11 cellular contexts compared by ENCODE assay signal in the genomic region with DNA sequence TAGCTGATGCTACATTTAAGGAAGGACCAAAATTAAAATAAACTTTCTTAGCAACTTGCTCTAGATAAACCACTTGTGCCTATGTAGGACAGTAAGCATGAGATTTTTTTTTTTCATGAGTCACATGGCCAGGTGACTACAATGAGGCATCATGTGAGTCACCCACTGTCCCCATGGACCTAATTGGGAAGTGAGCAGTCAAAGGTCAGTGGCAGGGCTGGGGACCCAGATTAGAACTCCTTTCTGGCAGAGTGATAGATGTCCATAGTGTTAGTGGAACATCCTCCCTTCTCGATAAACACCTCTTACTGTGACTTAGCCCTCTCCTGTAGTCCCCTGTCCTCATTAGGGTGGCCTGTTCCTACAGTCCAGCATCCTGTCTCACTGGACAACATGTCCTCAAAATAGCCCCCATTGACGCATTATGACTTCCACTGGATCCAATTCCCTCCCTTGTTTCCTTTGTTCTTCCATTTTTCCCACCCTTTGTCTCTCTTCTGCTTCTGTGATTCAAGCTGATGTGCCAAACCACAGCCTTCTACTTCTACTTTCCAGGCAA. TPM values are rescaled to one million over a fixed set of nuclear protein-coding genes. Genes with fewer than 3 reads are reported as not detected.
A peak's percentile ranks its signal among the peaks of the same experiment; 100 is the strongest.
DNase-seq lines count a peak whose midpoint lies in the region; ATAC-seq, FAIRE-seq and TF ChIP-seq lines count a peak whose summit lies in the region.
"Had no signal": no experiment of that assay in that cellular context is flagged by ENCODE, and none has a peak within 500 bp of the region (broad histone marks: within the 10 kb centered on the region; RNA-seq: fewer than 3 reads in every experiment).

No MANE protein-coding gene starts in this region.

- peak overlapping the region in 4 of 10 donors; percentile 9 to 36 (median 25) for H3K27ac ChIP-seq in heart right ventricle

- H3K4me3 Mint-ChIP-seq in mesothelial cell of epicardium: no peak overlapping the region
- H3K4me3 Mint-ChIP-seq: activated T-cell treated with anti-CD3 and anti-CD28 coated beads, Interleukin-2, amount 50 U/mL, for 72 hours had no signal

- H3K4me1 ChIP-seq in heart right ventricle: peaks cover 0 to 46% (median 6%) of the 10 kb centered on the region in 9 donors

- 59 to 69% methylated on average over 2 of the region's 2 CpGs for WGBS in heart right ventricle, 2 donors

- H3K4me3 ChIP-seq in heart right ventricle (no peak overlapping the region), astrocyte of the spinal cord (ENCODE audit: low read depth, low read length) (no peak overlapping the region)

- H3K4me1 Mint-ChIP-seq in mesothelial cell of epicardium: no peaks in the 10 kb centered on the region

- peak in 6 of 8 donors; percentile 53 to 82 (median 70) for ATAC-seq in heart right ventricle
- no peak for ATAC-seq in Right ventricle myocardium superior (ENCODE audit: poor library complexity)
- peak; percentile 17 for ATAC-seq in left lobe of liver

- no peak for TF ChIP-seq CTCF in heart right ventricle (IDR thresholded peaks at IDR 0.05)
- no peak for TF ChIP-seq CTCF in astrocyte of the spinal cord (IDR thresholded peaks at IDR 0.05; ENCODE audit: low read depth, low read length)
- no peak for TF ChIP-seq CTCF in mesothelial cell of epicardium (IDR thresholded peaks at IDR 0.05; ENCODE audit: unreplicated experiment)

- H3K27ac Mint-ChIP-seq in mesothelial cell of epicardium: no peak overlapping the region
- H3K27ac Mint-ChIP-seq: activated T-cell treated with anti-CD3 and anti-CD28 coated beads, Interleukin-2, amount 50 U/mL, for 72 hours had no signal

- H3K27me3 ChIP-seq in heart right ventricle: no peaks in the 10 kb centered on the region

- intact Hi-C loops in heart right ventricle (cut with DNase I): no loop called here
- intact Hi-C loops in Right ventricle myocardium superior (cut with DNase I): no loop called here

- peaks cover 0 to 3% (median 0%) of the 10 kb centered on the region in 11 donors for H3K9me3 ChIP-seq in heart right ventricle

- DNase-seq in heart right ventricle (no peak), Right ventricle myocardium superior (no peak), astrocyte of the spinal cord (ENCODE audit: low read depth, low spot score) (peak; percentile 85), left lobe of liver (ENCODE audit: low spot score) (no peak), GM03348 (ENCODE audit: low spot score) (no peak), mesothelial cell of epicardium (ENCODE audit: low spot score in 2 of 2, unreplicated experiment in 2 of 2) (no peak), NCI-H187 (lab: John Stamatoyannopoulos, UW) (no peak), frontal cortex (ENCODE audit: low spot score in 2 of 2) (no peak)
- DNase-seq: activated T-cell treated with anti-CD3 and anti-CD28 coated beads, Interleukin-2, amount 50 U/mL, for 72 hours; NCI-H2227 treated with DMSO at 0.1 percent for 48 hours had no signal

- in situ Hi-C loops in astrocyte of the spinal cord (cut with HindIII; ENCODE audit: low sequenced_read_pairs): no loop called here

- no peaks in the 10 kb centered on the region for H3K36me3 ChIP-seq in heart right ventricle

- no peaks in the 10 kb centered on the region for H3K36me3 Mint-ChIP-seq in mesothelial cell of epicardium

- peaks cover 7% of the 10 kb centered on the region for H3K9me3 Mint-ChIP-seq in mesothelial cell of epicardium

- no peak for FAIRE-seq in frontal cortex (lab: Jason Lieb, UNC)
- FAIRE-seq: GM12891 had no signal

- no peaks in the 10 kb centered on the region for H3K27me3 Mint-ChIP-seq in mesothelial cell of epicardium (ENCODE audit: low read depth)

RNA-seq across cellular contexts. Expression of a gene that starts 12.4 kb away (rescaled TPM):
- total RNA-seq in heart right ventricle: 10 to 100 TPM in 1 of 10 donors, 1 to 10 TPM in 9; 2.5 to 18.0 (median 3.5) TPM
- 1 to 10 TPM; 1.9 to 2.4 TPM for polyA plus RNA-seq in heart right ventricle
- total RNA-seq in Right ventricle myocardium superior: 2.7 TPM
- total RNA-seq in left lobe of liver: 5.0 TPM
- total RNA-seq in mesothelial cell of epicardium: 1.0 to 1.5 TPM (median 1.1 TPM) in 3 replicates
- total RNA-seq in frontal cortex: 1.2 TPM
- total RNA-seq: activated T-cell treated with anti-CD3 and anti-CD28 coated beads, Interleukin-2, amount 50 U/mL, for 72 hours had no signal

RNA-seq across cellular contexts. Expression of a gene that starts 56.9 kb away (rescaled TPM):
- total RNA-seq in heart right ventricle (100 to 1,000 TPM in 5 of 10 donors, 10 to 100 TPM in 5; 33.9 to 459 (median 92.5) TPM), Right ventricle myocardium superior (219 TPM), left lobe of liver (not detected), mesothelial cell of epicardium (1.0 to 1.6 TPM (median 1.1 TPM) in 3 replicates), frontal cortex (4.1 TPM)
- 100 to 1,000 TPM in 1 of 2 donors, 10 to 100 TPM in 1; 36.5 to 239 TPM for polyA plus RNA-seq in heart right ventricle
- total RNA-seq: activated T-cell treated with anti-CD3 and anti-CD28 coated beads, Interleukin-2, amount 50 U/mL, for 72 hours had no signal

RNA-seq across cellular contexts. Expression of a gene that starts 57.7 kb away (rescaled TPM):
- 1 to 10 TPM in 9 of 10 donors, under 1 TPM in 1; 0.92 to 3.8 (median 2.1) TPM for total RNA-seq in heart right ventricle
- 1 to 10 TPM in 1 of 2 donors, under 1 TPM in 1; 0.32 to 2.9 TPM for polyA plus RNA-seq in heart right ventricle
- 3.0 TPM for total RNA-seq in Right ventricle myocardium superior
- total RNA-seq in left lobe of liver: 4.6 TPM
- total RNA-seq in mesothelial cell of epicardium: 4.3 to 5.7 TPM (median 4.8 TPM) in 3 replicates
- 14.3 TPM for total RNA-seq in frontal cortex
